1 cellular context compared by ENCODE assay signal in the genomic region with DNA sequence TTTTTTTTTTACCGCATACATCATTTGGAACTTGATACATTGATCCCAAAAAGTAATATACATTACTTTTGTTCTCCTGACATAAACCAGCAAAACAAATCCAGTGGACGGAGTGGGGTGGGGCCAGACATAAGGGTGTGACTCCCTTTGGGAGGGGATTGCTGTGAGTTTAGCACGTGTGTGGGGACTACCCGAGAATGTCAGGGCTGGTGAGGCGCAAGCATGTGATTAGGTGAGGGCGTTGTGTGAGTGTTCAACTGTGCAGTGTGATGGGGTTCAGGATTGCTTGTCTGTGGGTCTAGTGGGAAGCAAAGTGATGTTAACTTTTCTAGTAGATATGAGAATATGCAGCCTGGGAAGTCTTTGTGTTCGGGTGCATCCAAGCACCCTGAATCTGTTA.
A peak's percentile ranks its signal among the peaks of the same experiment; 100 is the strongest.
TF ChIP-seq lines count a peak whose summit lies in the region.

No MANE protein-coding gene starts in this region.

TF ChIP-seq in HEK293, 187 proteins besides CTCF, POLR2A, EP300 and RAD21 (continued from another document):
- TF ChIP-seq, protein P1, sequence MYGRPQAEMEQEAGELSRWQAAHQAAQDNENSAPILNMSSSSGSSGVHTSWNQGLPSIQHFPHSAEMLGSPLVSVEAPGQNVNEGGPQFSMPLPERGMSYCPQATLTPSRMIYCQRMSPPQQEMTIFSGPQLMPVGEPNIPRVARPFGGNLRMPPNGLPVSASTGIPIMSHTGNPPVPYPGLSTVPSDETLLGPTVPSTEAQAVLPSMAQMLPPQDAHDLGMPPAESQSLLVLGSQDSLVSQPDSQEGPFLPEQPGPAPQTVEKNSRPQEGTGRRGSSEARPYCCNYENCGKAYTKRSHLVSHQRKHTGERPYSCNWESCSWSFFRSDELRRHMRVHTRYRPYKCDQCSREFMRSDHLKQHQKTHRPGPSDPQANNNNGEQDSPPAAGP (tag by site-specific recombination; IDR thresholded peaks at IDR 0.05), result 0 out of 2 replicates have a peak, but pooled peaks have one; percentile 36
